1 cellular context compared by ENCODE assay signal in the genomic region with DNA sequence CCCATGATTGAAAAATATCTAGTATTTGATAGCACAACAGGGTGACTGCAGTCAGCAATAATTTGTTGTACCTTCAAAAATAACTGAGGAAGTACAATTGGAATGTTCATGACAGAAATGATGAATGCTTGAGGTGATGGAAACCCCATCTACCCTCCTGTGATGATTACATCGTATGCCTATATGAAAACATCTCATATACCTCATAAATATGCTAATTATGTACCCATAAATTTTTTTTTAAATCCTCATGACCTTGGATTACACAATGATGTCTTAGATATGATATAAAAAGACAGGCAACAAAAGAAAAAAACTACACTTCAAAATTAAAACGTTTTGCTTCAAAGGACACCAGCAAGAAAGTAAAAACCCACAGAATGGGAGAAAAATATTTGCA.
TF ChIP-seq lines count a peak whose summit lies in the region.

No MANE protein-coding gene starts in this region.

TF ChIP-seq in IMR-90, 13 proteins besides CTCF, POLR2A, EP300 and RAD21:
- TF ChIP-seq, protein P1, sequence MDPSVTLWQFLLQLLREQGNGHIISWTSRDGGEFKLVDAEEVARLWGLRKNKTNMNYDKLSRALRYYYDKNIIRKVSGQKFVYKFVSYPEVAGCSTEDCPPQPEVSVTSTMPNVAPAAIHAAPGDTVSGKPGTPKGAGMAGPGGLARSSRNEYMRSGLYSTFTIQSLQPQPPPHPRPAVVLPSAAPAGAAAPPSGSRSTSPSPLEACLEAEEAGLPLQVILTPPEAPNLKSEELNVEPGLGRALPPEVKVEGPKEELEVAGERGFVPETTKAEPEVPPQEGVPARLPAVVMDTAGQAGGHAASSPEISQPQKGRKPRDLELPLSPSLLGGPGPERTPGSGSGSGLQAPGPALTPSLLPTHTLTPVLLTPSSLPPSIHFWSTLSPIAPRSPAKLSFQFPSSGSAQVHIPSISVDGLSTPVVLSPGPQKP (IDR thresholded peaks at IDR 0.05; ENCODE audit: borderline replicate concordance, low read depth, low read length), result no peak
- TF ChIP-seq MXI1 (IDR thresholded peaks at IDR 0.05; ENCODE audit: borderline replicate concordance, low read depth, low read length) (no peak), NFE2L2 (IDR thresholded peaks at IDR 0.05; ENCODE audit: low read depth, low read length) (no peak), SMC3 (IDR thresholded peaks at IDR 0.05; ENCODE audit: low read depth, low read length) (no peak), FOS (IDR thresholded peaks at IDR 0.05; ENCODE audit: low read depth, low read length) (no peak), RCOR1 (IDR thresholded peaks at IDR 0.05; ENCODE audit: insufficient replicate concordance, low read length) (no peak)
- TF ChIP-seq, protein P2, sequence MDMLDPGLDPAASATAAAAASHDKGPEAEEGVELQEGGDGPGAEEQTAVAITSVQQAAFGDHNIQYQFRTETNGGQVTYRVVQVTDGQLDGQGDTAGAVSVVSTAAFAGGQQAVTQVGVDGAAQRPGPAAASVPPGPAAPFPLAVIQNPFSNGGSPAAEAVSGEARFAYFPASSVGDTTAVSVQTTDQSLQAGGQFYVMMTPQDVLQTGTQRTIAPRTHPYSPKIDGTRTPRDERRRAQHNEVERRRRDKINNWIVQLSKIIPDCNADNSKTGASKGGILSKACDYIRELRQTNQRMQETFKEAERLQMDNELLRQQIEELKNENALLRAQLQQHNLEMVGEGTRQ (IDR thresholded peaks at IDR 0.05; ENCODE audit: low read depth, low read length), result no peak
TF ChIP-seq in IMR-90: peak in this region for 0.
